In the genomic region with DNA sequence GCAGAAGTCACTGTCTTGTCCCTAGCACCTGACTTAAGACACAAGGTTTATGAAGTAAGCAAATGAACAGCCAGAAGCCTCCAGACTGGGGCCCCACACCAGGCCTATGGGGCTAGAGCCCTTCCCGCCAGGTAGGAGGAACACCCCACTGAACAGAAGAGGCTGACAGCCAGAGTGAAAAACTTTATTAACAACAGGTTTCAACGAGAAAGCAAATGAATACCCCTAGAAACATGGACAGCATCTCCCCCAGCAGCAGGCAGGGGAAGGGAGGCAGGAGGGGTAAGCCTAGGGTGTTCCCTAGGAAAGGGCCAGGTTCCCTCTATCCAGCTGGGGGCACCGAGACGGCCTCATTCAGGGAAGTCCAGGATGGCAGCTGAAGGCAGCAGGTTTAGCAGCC, we compare ENCODE assay signal across 12 cellular contexts. TPM values are rescaled to one million over a fixed set of nuclear protein-coding genes. Genes with fewer than 3 reads are reported as not detected.
DNase-seq lines count a peak whose midpoint lies in the region; ATAC-seq and TF ChIP-seq lines count a peak whose summit lies in the region.
"Had no signal": no experiment of that assay in that cellular context is flagged by ENCODE, and none has a peak within 500 bp of the region (broad histone marks: within the 10 kb centered on the region; RNA-seq: fewer than 3 reads in every experiment).

No MANE protein-coding gene starts in this region.

- H2AFZ ChIP-seq in neuron (ENCODE audit: low read depth, low read length), result no peak overlapping the region

- H3K27ac Mint-ChIP-seq in CD4-positive, alpha-beta memory T cell, result peak overlapping the region in 6 of 7 donors; percentile 8 to 100 (median 94)

- TF ChIP-seq POLR2A in NB4 (IDR thresholded peaks at IDR 0.05; ENCODE audit: extremely low read depth, insufficient read length), result no peak

- H3K27ac ChIP-seq in CD4-positive, alpha-beta memory T cell (ENCODE audit: low read depth, low read length), result peak overlapping the region; percentile 98
- no peak overlapping the region for H3K27ac ChIP-seq in duodenal mucosa (ENCODE audit: low read depth, low read length)

- CTCF ChIA-PET in CD4-positive, alpha-beta memory T cell (lab: Charles Lee; ENCODE audit: partially characterized antibody), result interaction anchor here (3.1 kb wide), 1 partner anchor 28 kb away, joined by 11 read pairs; no protein-coding TSS in a partner anchor

- no peak for TF ChIP-seq CTCF in NB4 (IDR thresholded peaks at IDR 0.05; ENCODE audit: low read depth, low read length)

- no peaks in the 10 kb centered on the region for H3K27me3 Mint-ChIP-seq in CD4-positive, alpha-beta memory T cell

- no peak for ATAC-seq in HG03520 (IDR thresholded peaks at IDR 0.05; ENCODE audit: unreplicated experiment)

- H3K4me3 Mint-ChIP-seq in CD4-positive, alpha-beta memory T cell, result peak overlapping the region; percentile 65 to 99 (median 94)

- peaks cover 27 to 77% (median 50%) of the 10 kb centered on the region in 4 donors for H3K4me1 Mint-ChIP-seq in CD4-positive, alpha-beta memory T cell

- no peaks in the 10 kb centered on the region for H3K9me3 Mint-ChIP-seq in CD4-positive, alpha-beta memory T cell

- H3K9me3 ChIP-seq in CD4-positive, alpha-beta memory T cell (ENCODE audit: control insufficient read depth in 1 of 2, low read length in 2 of 2), result no peaks in the 10 kb centered on the region
- H3K9me3 ChIP-seq in duodenal mucosa (ENCODE audit: control insufficient read depth in 1 of 2, low read length in 2 of 2) (no peaks in the 10 kb centered on the region), neuron (ENCODE audit: low read length) (no peaks in the 10 kb centered on the region)

- H3K4me1 ChIP-seq in CD4-positive, alpha-beta memory T cell (ENCODE audit: insufficient read depth, low read length), result peaks cover 52% of the 10 kb centered on the region
- H3K4me1 ChIP-seq in duodenal mucosa (ENCODE audit: control insufficient read depth in 1 of 2, insufficient read depth in 2 of 2, low read length in 2 of 2) (peaks cover 37 to 53% of the 10 kb centered on the region in 2 donors), neuron (ENCODE audit: insufficient read depth, low read length) (peaks cover 41% of the 10 kb centered on the region)

- H3K27me3 ChIP-seq in CD4-positive, alpha-beta memory T cell (ENCODE audit: insufficient read depth, low read length), result no peaks in the 10 kb centered on the region
- H3K27me3 ChIP-seq in duodenal mucosa (ENCODE audit: control insufficient read depth in 1 of 2, insufficient read depth in 2 of 2, low read length in 2 of 2) (no peaks in the 10 kb centered on the region), neuron (ENCODE audit: insufficient read depth, low read length) (no peaks in the 10 kb centered on the region)

- H3K4me3 ChIP-seq in CD4-positive, alpha-beta memory T cell (ENCODE audit: low read length in 2 of 2), result no peak overlapping the region
- H3K4me3 ChIP-seq in NB4 (ENCODE audit: low read depth, low read length) (peak overlapping the region; percentile 68), duodenal mucosa (ENCODE audit: low read depth in 1 of 2, low read length in 2 of 2) (peak overlapping the region; percentile 85 to 99), neuron (ENCODE audit: low read length) (peak overlapping the region; percentile 91)

- POLR2A ChIA-PET in CD4-positive, alpha-beta memory T cell (lab: Charles Lee; ENCODE audit: partially characterized antibody), result interaction anchor here (0.7 to 2.4 kb wide), 8 partner anchors 9 to 335 kb away, joined by 3 to 35 read pairs (median 4); a partner anchor contains a TSS

- peaks cover 20% of the 10 kb centered on the region for H3K36me3 ChIP-seq in CD4-positive, alpha-beta memory T cell (ENCODE audit: insufficient read depth, low read length)
- H3K36me3 ChIP-seq in duodenal mucosa (ENCODE audit: control insufficient read depth in 1 of 2, insufficient read depth in 2 of 2, low read length in 2 of 2) (peaks cover 9 to 16% of the 10 kb centered on the region in 2 donors), neuron (ENCODE audit: insufficient read depth, low read length) (peaks cover 36% of the 10 kb centered on the region)

- H3K9ac ChIP-seq in duodenal mucosa (ENCODE audit: low read depth in 1 of 2, low read length in 2 of 2), result peak overlapping the region; percentile 90 to 96

- DNase-seq in CD4-positive, alpha-beta memory T cell, result no peak
- DNase-seq in NB4 (ENCODE audit: low read depth), result no peak
- DNase-seq in NCI-H187 (lab: John Stamatoyannopoulos, UW), result no peak
- DNase-seq in DMS153 treated with DMSO at 0.1 percent for 48 hours (lab: John Stamatoyannopoulos, UW; ENCODE audit: unreplicated experiment), result no peak
- DNase-seq in C1 segment of cervical spinal cord (lab: John Stamatoyannopoulos, UW), result no peak
- DNase-seq: activated CD4-positive, CD25-positive, alpha-beta regulatory T cell; NCI-H748 treated with DMSO at 0.1 percent for 48 hours had no signal

- intact Hi-C loops in CD4-positive, alpha-beta memory T cell (cut with micrococcal nuclease), result loop anchor here (2.0 kb wide), 2 partner anchors 57 to 173 kb away; a partner anchor contains a TSS

- peaks cover 11 to 41% of the 10 kb centered on the region in 2 donors for H3K36me3 Mint-ChIP-seq in CD4-positive, alpha-beta memory T cell

RNA-seq across cellular contexts. Expression of a gene that starts 1.3 kb away (rescaled TPM):
- total RNA-seq in CD4-positive, alpha-beta memory T cell, result 10 to 100 TPM; 18.3 to 19.3 TPM
- 10 to 100 TPM in 1 of 2 donors, 1 to 10 TPM in 1; 9.8 to 15.7 TPM for polyA plus RNA-seq in CD4-positive, alpha-beta memory T cell

RNA-seq across cellular contexts. Expression of a gene that starts 1.4 kb away (rescaled TPM):
- total RNA-seq in CD4-positive, alpha-beta memory T cell, result 100 to 1,000 TPM; 137 to 141 TPM
- 10 to 100 TPM; 45.0 to 76.4 TPM for polyA plus RNA-seq in CD4-positive, alpha-beta memory T cell

RNA-seq across cellular contexts. Expression of a gene that starts 13.8 kb away (rescaled TPM):
- total RNA-seq in CD4-positive, alpha-beta memory T cell, result 100 to 1,000 TPM; 195 to 197 TPM
- 10 to 100 TPM; 77.3 to 91.7 TPM for polyA plus RNA-seq in CD4-positive, alpha-beta memory T cell

RNA-seq across cellular contexts. Expression of a gene that starts 19.9 kb away (rescaled TPM):
- total RNA-seq in CD4-positive, alpha-beta memory T cell, result not detected
- polyA plus RNA-seq in CD4-positive, alpha-beta memory T cell, result not detected
- total RNA-seq: dermis microvascular lymphatic vessel endothelial cell, mesenteric fat pad had no signal

RNA-seq across cellular contexts. Expression of a gene that starts 28.5 kb away (rescaled TPM):
- total RNA-seq in CD4-positive, alpha-beta memory T cell, result 1 to 10 TPM; 4.5 to 4.9 TPM
- 1 to 10 TPM; 4.9 to 8.1 TPM for polyA plus RNA-seq in CD4-positive, alpha-beta memory T cell

Comparison
In these comparisons a context has a peak if more than half of its experiments do, and no peak if none do; other contexts are left out.
1. H3K4me3 ChIP-seq: peak in NB4 (single experiment), duodenal mucosa (2 of 2) and neuron (single experiment); none in CD4-positive, alpha-beta memory T cell (0 of 2).